ENCODE assay signal across 25 cellular contexts in the genomic region with DNA sequence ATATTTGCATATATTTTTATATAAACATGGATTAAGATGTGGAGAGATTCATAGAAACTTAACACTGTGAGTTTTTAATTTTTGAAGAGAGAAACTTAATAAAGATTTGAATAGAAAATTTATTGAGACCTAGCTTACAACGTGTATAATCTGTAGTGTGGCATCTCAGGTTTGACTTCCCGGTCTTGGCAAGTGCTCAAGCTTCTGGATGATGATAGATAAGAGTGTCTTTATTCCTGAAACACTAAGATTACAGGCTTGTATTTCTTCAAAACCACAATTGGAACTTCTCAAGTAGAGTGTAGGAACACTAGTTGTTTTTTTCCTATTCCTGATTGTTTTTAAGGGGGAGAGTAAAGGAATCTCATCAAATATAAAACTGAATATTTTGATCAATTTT.
"Had no signal": no experiment of that assay in that cellular context is flagged by ENCODE, and none has a peak within 500 bp of the region (broad histone marks: within the 10 kb centered on the region; RNA-seq: fewer than 3 reads in every experiment).

No MANE protein-coding gene starts in this region.

- H3K27ac Mint-ChIP-seq: activated CD4-positive, alpha-beta memory T cell treated with anti-CD3 and anti-CD28 coated beads, Interleukin-2, amount 10 ng/mL, durations not matched to agents 7 days and 5 days; activated CD4-positive, alpha-beta T cell treated with anti-CD3 and anti-CD28 coated beads, Interleukin-2, amount 10 ng/mL, durations not matched to agents 7 days and 5 days; activated naive CD4-positive, alpha-beta T cell treated with anti-CD3 and anti-CD28 coated beads, Interleukin-2, amount 10 ng/mL, durations not matched to agents 7 days and 5 days; activated naive CD8-positive, alpha-beta T cell treated with anti-CD3 and anti-CD28 coated beads for 36 hours; activated T-cell treated with anti-CD3 and anti-CD28 coated beads, Interleukin-2, amount 50 U/mL, for 72 hours; activated T-helper 2 cell treated with anti-CD3 and anti-CD28 coated beads, Interferon-gamma antibody, Interleukin-2, Interleukin-4, amounts not matched to agents 10 μg/mL and 5 μg/mL and 100 μg/mL, durations not matched to agents 14 hours and 24 hours and 36 hours had no signal

- H3K4me3 Mint-ChIP-seq: activated CD4-positive, alpha-beta memory T cell treated with anti-CD3 and anti-CD28 coated beads, Interleukin-2, amount 10 ng/mL, durations not matched to agents 7 days and 5 days; activated CD4-positive, alpha-beta T cell treated with anti-CD3 and anti-CD28 coated beads, Interleukin-2, amount 10 ng/mL, durations not matched to agents 7 days and 5 days; activated naive CD4-positive, alpha-beta T cell treated with anti-CD3 and anti-CD28 coated beads, Interleukin-2, amount 10 ng/mL, durations not matched to agents 7 days and 5 days; activated naive CD8-positive, alpha-beta T cell treated with anti-CD3 and anti-CD28 coated beads for 36 hours; activated T-cell treated with anti-CD3 and anti-CD28 coated beads, Interleukin-2, amount 50 U/mL, for 72 hours had no signal

- H3K4me3 ChIP-seq: cardiac muscle cell, Peyer's patch, SJSA1 had no signal

- H3K36me3 Mint-ChIP-seq: activated naive CD4-positive, alpha-beta T cell treated with anti-CD3 and anti-CD28 coated beads, Interleukin-2, amount 10 ng/mL, durations not matched to agents 7 days and 5 days; activated naive CD8-positive, alpha-beta T cell treated with anti-CD3 and anti-CD28 coated beads for 36 hours had no signal

- H3K9me3 Mint-ChIP-seq: activated CD4-positive, alpha-beta memory T cell treated with anti-CD3 and anti-CD28 coated beads, Interleukin-2, amount 10 ng/mL, durations not matched to agents 7 days and 5 days; activated CD4-positive, alpha-beta T cell treated with anti-CD3 and anti-CD28 coated beads, Interleukin-2, amount 10 ng/mL, durations not matched to agents 7 days and 5 days; activated naive CD4-positive, alpha-beta T cell treated with anti-CD3 and anti-CD28 coated beads, Interleukin-2, amount 10 ng/mL, durations not matched to agents 7 days and 5 days; activated naive CD8-positive, alpha-beta T cell treated with anti-CD3 and anti-CD28 coated beads for 36 hours; activated T-cell treated with anti-CD3 and anti-CD28 coated beads, Interleukin-2, amount 50 U/mL, for 72 hours; activated T-helper 2 cell treated with anti-CD3 and anti-CD28 coated beads, Interferon-gamma antibody, Interleukin-2, Interleukin-4, amounts not matched to agents 10 μg/mL and 5 μg/mL and 100 μg/mL, durations not matched to agents 14 hours and 24 hours and 36 hours had no signal

- DNase-seq: activated CD4-positive, alpha-beta memory T cell treated with anti-CD3 and anti-CD28 coated beads, Interleukin-2, amount 10 ng/mL, durations not matched to agents 7 days and 5 days; activated CD4-positive, alpha-beta T cell treated with anti-CD3 and anti-CD28 coated beads for 1 hour; activated CD4-positive, alpha-beta T cell treated with anti-CD3 and anti-CD28 coated beads, Interleukin-2, amount 10 ng/mL, durations not matched to agents 7 days and 5 days; activated gamma-delta T cell treated with Interleukin-2 at 50 U/mL for 16 hours; activated naive CD4-positive, alpha-beta T cell treated with anti-CD3 and anti-CD28 coated beads, Interleukin-2, amount 10 ng/mL, durations not matched to agents 7 days and 5 days; activated naive CD8-positive, alpha-beta T cell treated with anti-CD3 and anti-CD28 coated beads for 36 hours; activated T-cell treated with anti-CD3 and anti-CD28 coated beads for 4 hours; activated T-cell treated with anti-CD3 and anti-CD28 coated beads, Interleukin-2, amount 50 U/mL, for 72 hours; brain microvascular endothelial cell; Kasumi-1; KBM-7; NCI-H1048; NCI-H146; NCI-H2029; NCI-H2107; NCI-H345; NCI-H510A; NCI-H526 treated with DMSO at 0.1 percent for 48 hours; NCI-H82; Peyer's patch; Right ventricle myocardium superior; SW 1271 had no signal

- H3K4me1 Mint-ChIP-seq: activated CD4-positive, alpha-beta memory T cell treated with anti-CD3 and anti-CD28 coated beads, Interleukin-2, amount 10 ng/mL, durations not matched to agents 7 days and 5 days; activated CD4-positive, alpha-beta T cell treated with anti-CD3 and anti-CD28 coated beads, Interleukin-2, amount 10 ng/mL, durations not matched to agents 7 days and 5 days; activated naive CD4-positive, alpha-beta T cell treated with anti-CD3 and anti-CD28 coated beads, Interleukin-2, amount 10 ng/mL, durations not matched to agents 7 days and 5 days; activated naive CD8-positive, alpha-beta T cell treated with anti-CD3 and anti-CD28 coated beads for 36 hours had no signal
